ENCODE assay signal across 15 cellular contexts in genomic region chr18:36496022-36496421, GRCh38.
DNase-seq lines count a peak whose midpoint lies in the region; ATAC-seq, FAIRE-seq and TF ChIP-seq lines count a peak whose summit lies in the region.
"Had no signal": no experiment of that assay in that cellular context is flagged by ENCODE, and none has a peak within 500 bp of the region (broad histone marks: within the 10 kb centered on the region; RNA-seq: fewer than 3 reads in every experiment).

No MANE protein-coding gene starts in this region.

- H3K36me3 ChIP-seq in DND-41 (ENCODE audit: insufficient read depth, low read length) = no peaks in the 10 kb centered on the region
- H3K36me3 ChIP-seq: esophagus muscularis mucosa had no signal

- peaks cover 5% of the 10 kb centered on the region; the same call in 1 of the 2 replicates for H3K4me1 ChIP-seq in DND-41 (ENCODE audit: insufficient read depth, low read length)

- no peak for TF ChIP-seq CTCF in DND-41 (IDR thresholded peaks at IDR 0.05; ENCODE audit: borderline replicate concordance, extremely low read depth, low read length, poor library complexity, severe bottlenecking)

- DNase-seq in DND-41 = peak; percentile 61
- DNase-seq in Jurkat, Clone E6-1 (ENCODE audit: low read depth, low spot score) = peak; percentile 64
- peak; percentile 37 for DNase-seq in amniotic epithelial cell (ENCODE audit: low read depth)
- DNase-seq in NCI-H128 (lab: John Stamatoyannopoulos, UW; ENCODE audit: unreplicated experiment) = no peak
- DNase-seq in amygdala (lab: John Stamatoyannopoulos, UW) = no peak
- DNase-seq in HTR-8/SVneo (ENCODE audit: insufficient read length, low spot score) = no peak
- DNase-seq: activated CD8-positive, alpha-beta memory T cell treated with anti-CD3 and anti-CD28 coated beads, Interleukin-2, amount 50 U/mL, for 4 hours; DMS79 treated with DMSO at 0.1 percent for 48 hours; head of caudate nucleus; NCI-H2081 treated with DMSO at 0.1 percent for 48 hours; psoas muscle; stimulated activated naive CD4-positive, alpha-beta T cell had no signal

- H4K20me1 ChIP-seq in DND-41 (ENCODE audit: insufficient read depth, low read length) = no peaks in the 10 kb centered on the region

- H2AFZ ChIP-seq in DND-41 (ENCODE audit: low read depth, low read length) = no peak overlapping the region

- peaks cover 4% of the 10 kb centered on the region for H3K27me3 ChIP-seq in DND-41 (ENCODE audit: insufficient read depth, low read length, poor library complexity)
- H3K27me3 ChIP-seq: esophagus muscularis mucosa had no signal

- H3K4me2 ChIP-seq in DND-41 (ENCODE audit: insufficient read depth, low read length) = no peak overlapping the region

- no peaks in the 10 kb centered on the region for H3K9me3 ChIP-seq in DND-41 (ENCODE audit: insufficient read depth, low read length, severe bottlenecking)
- H3K9me3 ChIP-seq: esophagus muscularis mucosa, psoas muscle had no signal

- no peak overlapping the region for H3K9ac ChIP-seq in DND-41 (ENCODE audit: low read depth, low read length)

- peak; percentile 98 for ATAC-seq in DND-41 (ENCODE audit: insufficient read depth, low read depth)
- ATAC-seq in GM19463 (IDR thresholded peaks at IDR 0.05; ENCODE audit: unreplicated experiment) = peak; percentile 37
- ATAC-seq: psoas muscle had no signal

- no peak overlapping the region for H3K4me3 ChIP-seq in DND-41 (ENCODE audit: low read depth in 1 of 2, low read length in 2 of 2)
- H3K4me3 ChIP-seq in Jurkat, Clone E6-1 (ENCODE audit: low read length) = no peak overlapping the region
- H3K4me3 ChIP-seq: esophagus muscularis mucosa, psoas muscle, SK-N-MC had no signal

- no peaks in the 10 kb centered on the region for H3K79me2 ChIP-seq in DND-41 (ENCODE audit: insufficient read depth, low read length)

- no peak overlapping the region for H3K27ac ChIP-seq in DND-41 (ENCODE audit: low read length)
- H3K27ac ChIP-seq: esophagus muscularis mucosa, psoas muscle, SK-N-MC had no signal

- no peak for FAIRE-seq in HTR-8/SVneo (lab: Jason Lieb, UNC)

Comparison
In these comparisons a context has a peak if more than half of its experiments do, and no peak if none do; other contexts are left out.
1. DNase-seq: peak in DND-41 (single experiment), Jurkat, Clone E6-1 (single experiment) and amniotic epithelial cell (single experiment); none in NCI-H128 (single experiment), amygdala (0 of 56) and HTR-8/SVneo (single experiment).